In genomic region chr2:69483696-69484095, GRCh38 we compare ENCODE assay signal across 10 cellular contexts. TPM values are rescaled to one million over a fixed set of nuclear protein-coding genes. Genes with fewer than 3 reads are reported as not detected.
A peak's percentile ranks its signal among the peaks of the same experiment; 100 is the strongest.
DNase-seq lines count a peak whose midpoint lies in the region; ATAC-seq and FAIRE-seq lines count a peak whose summit lies in the region.
"Had no signal": no experiment of that assay in that cellular context is flagged by ENCODE, and none has a peak within 500 bp of the region (broad histone marks: within the 10 kb centered on the region; RNA-seq: fewer than 3 reads in every experiment).

No MANE protein-coding gene starts in this region.

- 11 to 54% (median 29%) methylated on average over 3 of the region's 3 CpGs for WGBS in small intestine, 3 donors

- no peaks in the 10 kb centered on the region for H3K9me3 ChIP-seq in small intestine (ENCODE audit: control insufficient read depth, low read depth)
- H3K9me3 ChIP-seq: neutrophil had no signal

- no peak overlapping the region for H3K4me3 ChIP-seq in small intestine (ENCODE audit: low read depth in 1 of 2, low read length in 2 of 2)

- H3K4me1 ChIP-seq in small intestine (ENCODE audit: control insufficient read depth in 2 of 2, insufficient read depth in 1 of 2, low read depth in 1 of 2, low read length in 1 of 2), result peaks cover 0 to 3% of the 10 kb centered on the region in 2 donors

- H3K27ac ChIP-seq in small intestine (ENCODE audit: low read depth in 1 of 2, low read length in 1 of 2), result no peak overlapping the region
- H3K27ac ChIP-seq: neutrophil had no signal

- DNase-seq in DMS79 (lab: John Stamatoyannopoulos, UW) (peak; percentile 64), NCI-H2081 (lab: John Stamatoyannopoulos, UW) (peak; percentile 14 to 74), small intestine (peak; percentile 71), CD1c-positive myeloid dendritic cell (ENCODE audit: extremely low spot score) (no peak), NCI-H2171 treated with DMSO at 0.1 percent for 48 hours (lab: John Stamatoyannopoulos, UW) (no peak)
- DNase-seq: activated naive CD4-positive, alpha-beta T cell treated with Interleukin-2 at 50 U/mL for 16 hours had no signal

- ATAC-seq in GM19455 (IDR thresholded peaks at IDR 0.05; ENCODE audit: unreplicated experiment), result no peak
- ATAC-seq: Panc1 had no signal

- no peaks in the 10 kb centered on the region for H3K27me3 ChIP-seq in small intestine (ENCODE audit: control insufficient read depth in 2 of 2, insufficient read depth in 2 of 2, low read length in 2 of 2)
- H3K27me3 ChIP-seq: neutrophil had no signal

- FAIRE-seq in endometrium (lab: Jason Lieb, UNC), result peak; percentile 45
- FAIRE-seq in small intestine (lab: Jason Lieb, UNC), result no peak

- H3K36me3 ChIP-seq in small intestine (ENCODE audit: control insufficient read depth in 2 of 2, insufficient read depth in 2 of 2, low read length in 2 of 2), result peaks cover 3 to 10% of the 10 kb centered on the region in 2 donors

RNA-seq across cellular contexts. Expression of gene NFU1, which starts 46.5 kb away (rescaled TPM):
- 10 to 100 TPM; 45.4 to 60.8 (median 46.7) TPM for polyA plus RNA-seq in small intestine

Comparison
In these comparisons a context has a peak if more than half of its experiments do, and no peak if none do; other contexts are left out.
1. DNase-seq: peak in DMS79 (single experiment), NCI-H2081 (2 of 2) and small intestine (single experiment); none in CD1c-positive myeloid dendritic cell (single experiment) and NCI-H2171 treated with DMSO at 0.1 percent for 48 hours (single experiment).